ENCODE assay signal across 8 cellular contexts in genomic region chr16:51017969-51018368, GRCh38.
"Had no signal": no experiment of that assay in that cellular context is flagged by ENCODE, and none has a peak within 500 bp of the region (broad histone marks: within the 10 kb centered on the region; RNA-seq: fewer than 3 reads in every experiment).

No MANE protein-coding gene starts in this region.

- FAIRE-seq: HTR-8/SVneo had no signal

- H3K27me3 Mint-ChIP-seq: IgD-negative memory B cell had no signal

- H3K4me2 ChIP-seq: KMS-11 had no signal

- H3K27ac Mint-ChIP-seq: IgD-negative memory B cell had no signal

- H3K4me1 Mint-ChIP-seq: IgD-negative memory B cell had no signal

- DNase-seq: IMR-90, Karpas-422, KBM-7, KG1 had no signal

- H3K9ac ChIP-seq: KMS-11 had no signal

- H3K4me3 Mint-ChIP-seq: IgD-negative memory B cell had no signal

- H3K27ac ChIP-seq: HL-60, KMS-11 had no signal

- H3K36me3 Mint-ChIP-seq: IgD-negative memory B cell had no signal
